In genomic region chr4:104472766-104473165, GRCh38 we compare ENCODE assay signal across 26 cellular contexts. TPM values are rescaled to one million over a fixed set of nuclear protein-coding genes. Genes with fewer than 3 reads are reported as not detected.
"Had no signal": no experiment of that assay in that cellular context is flagged by ENCODE, and none has a peak within 500 bp of the region (broad histone marks: within the 10 kb centered on the region; RNA-seq: fewer than 3 reads in every experiment).

No MANE protein-coding gene starts in this region.

- H3K9me3 Mint-ChIP-seq: activated B cell treated with CpG ODN at 0.5 μM for 24 hours; activated CD4-positive, alpha-beta memory T cell treated with anti-CD3 and anti-CD28 coated beads for 36 hours; activated CD4-positive, alpha-beta T cell treated with anti-CD3 and anti-CD28 coated beads, Interleukin-2, amount 10 ng/mL, durations not matched to agents 7 days and 5 days; activated naive CD4-positive, alpha-beta T cell treated with anti-CD3 and anti-CD28 coated beads for 36 hours; activated T-helper 17 cell treated with anti-CD3 and anti-CD28 coated beads, Interleukin-2, amount 50 U/mL, for 72 hours; brain; T-cell had no signal

- H3K4me3 ChIP-seq: SK-N-MC had no signal

- H3K4me1 Mint-ChIP-seq: activated B cell treated with CpG ODN at 0.5 μM for 24 hours; activated CD4-positive, alpha-beta T cell treated with anti-CD3 and anti-CD28 coated beads, Interleukin-2, amount 10 ng/mL, durations not matched to agents 7 days and 5 days; activated T-helper 17 cell treated with anti-CD3 and anti-CD28 coated beads, Interleukin-2, amount 50 U/mL, for 72 hours; T-cell had no signal

- H3K27me3 Mint-ChIP-seq: activated B cell treated with CpG ODN at 0.5 μM for 24 hours; activated CD4-positive, alpha-beta memory T cell treated with anti-CD3 and anti-CD28 coated beads for 36 hours; activated CD4-positive, alpha-beta T cell treated with anti-CD3 and anti-CD28 coated beads, Interleukin-2, amount 10 ng/mL, durations not matched to agents 7 days and 5 days; activated T-helper 17 cell treated with anti-CD3 and anti-CD28 coated beads, Interleukin-2, amount 50 U/mL, for 72 hours; brain; T-cell had no signal

- H3K27ac ChIP-seq: SK-N-MC had no signal

- H3K4me3 Mint-ChIP-seq: activated B cell treated with CpG ODN at 0.5 μM for 24 hours; activated CD4-positive, alpha-beta memory T cell treated with anti-CD3 and anti-CD28 coated beads for 36 hours; activated CD4-positive, alpha-beta T cell treated with anti-CD3 and anti-CD28 coated beads, Interleukin-2, amount 10 ng/mL, durations not matched to agents 7 days and 5 days; activated naive CD4-positive, alpha-beta T cell treated with anti-CD3 and anti-CD28 coated beads for 36 hours; activated naive CD8-positive, alpha-beta T cell; activated T-helper 17 cell treated with anti-CD3 and anti-CD28 coated beads, Interleukin-2, amount 50 U/mL, for 72 hours; brain; T-cell had no signal

- ATAC-seq: activated T-helper 17 cell treated with anti-CD3 and anti-CD28 coated beads, Interleukin-2, amount 50 U/mL, for 72 hours; T-cell had no signal

- DNase-seq: activated B cell treated with CpG ODN at 0.5 μM for 24 hours; activated CD4-positive, alpha-beta memory T cell treated with anti-CD3 and anti-CD28 coated beads for 36 hours; activated CD4-positive, alpha-beta T cell treated with anti-CD3 and anti-CD28 coated beads, Interleukin-2, amount 10 ng/mL, durations not matched to agents 7 days and 5 days; activated CD8-positive, alpha-beta memory T cell treated with anti-CD3 and anti-CD28 coated beads for 24 hours; activated gamma-delta T cell; activated naive CD4-positive, alpha-beta T cell treated with anti-CD3 and anti-CD28 coated beads for 36 hours; activated T-cell treated with anti-CD3 and anti-CD28 coated beads, Interleukin-2, amount 50 U/mL, for 48 hours; amygdala; NCI-H1105 treated with DMSO at 0.1 percent for 48 hours; NCI-H1436 treated with DMSO at 0.1 percent for 48 hours; NCI-H187; NCI-H2081 treated with DMSO at 0.1 percent for 48 hours; NCI-H2171; NCI-H2227 treated with DMSO at 0.1 percent for 48 hours; NCI-H526; NCI-H774; T-cell; T-helper 2 cell; T1000 had no signal

- H3K36me3 Mint-ChIP-seq: activated CD4-positive, alpha-beta memory T cell treated with anti-CD3 and anti-CD28 coated beads for 36 hours; activated naive CD8-positive, alpha-beta T cell; T-cell had no signal

- FAIRE-seq: astrocyte, TTC549 had no signal

- H3K27ac Mint-ChIP-seq: activated B cell treated with CpG ODN at 0.5 μM for 24 hours; activated CD4-positive, alpha-beta memory T cell treated with anti-CD3 and anti-CD28 coated beads for 36 hours; activated CD4-positive, alpha-beta T cell treated with anti-CD3 and anti-CD28 coated beads, Interleukin-2, amount 10 ng/mL, durations not matched to agents 7 days and 5 days; activated naive CD4-positive, alpha-beta T cell treated with anti-CD3 and anti-CD28 coated beads for 36 hours; activated naive CD8-positive, alpha-beta T cell; activated T-helper 17 cell treated with anti-CD3 and anti-CD28 coated beads, Interleukin-2, amount 50 U/mL, for 72 hours; T-cell had no signal

RNA-seq across cellular contexts. Expression of gene CXXC4, which starts 21.9 kb away (rescaled TPM):
- total RNA-seq: activated B cell treated with CpG ODN at 0.5 μM for 24 hours; activated CD4-positive, alpha-beta memory T cell treated with anti-CD3 and anti-CD28 coated beads for 36 hours; activated CD4-positive, alpha-beta T cell treated with anti-CD3 and anti-CD28 coated beads, Interleukin-2, amount 10 ng/mL, durations not matched to agents 7 days and 5 days; activated naive CD4-positive, alpha-beta T cell treated with anti-CD3 and anti-CD28 coated beads for 36 hours; activated T-helper 17 cell treated with anti-CD3 and anti-CD28 coated beads, Interleukin-2, amount 50 U/mL, for 72 hours; RPMI7951 had no signal
